In genomic region chr3:130143648-130144335, GRCh38 we compare ENCODE assay signal across 1 cellular context.
TF ChIP-seq lines count a peak whose summit lies in the region.

No MANE protein-coding gene starts in this region.

TF ChIP-seq in HepG2, 621 proteins besides CTCF, POLR2A, EP300 and RAD21:
- peak; percentile 32; the same call in 1 of the 2 replicates for TF ChIP-seq STAG1 (CRISPR knock-in tag; IDR thresholded peaks at IDR 0.05)
